27 cellular contexts compared by ENCODE assay signal in the genomic region with DNA sequence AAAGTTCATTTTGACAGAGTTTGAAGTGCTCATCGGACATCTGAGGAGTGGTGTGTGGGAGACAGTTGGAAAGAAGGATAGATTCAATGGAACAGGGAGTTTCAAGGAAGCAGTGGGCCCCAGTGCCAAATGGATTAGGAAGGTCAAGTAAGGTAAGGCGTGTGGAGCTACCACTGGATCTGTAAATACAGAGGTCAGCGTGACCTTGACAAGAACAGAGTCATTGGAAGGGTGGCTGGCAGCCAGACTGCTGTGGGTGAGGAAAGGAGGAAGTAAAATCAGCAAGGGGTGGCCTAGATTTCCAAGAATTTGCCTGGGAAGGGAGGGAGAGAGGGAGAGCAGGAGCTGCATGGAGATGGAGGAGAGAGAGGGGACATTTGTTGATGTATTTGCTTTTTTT.
DNase-seq lines count a peak whose midpoint lies in the region; ATAC-seq, FAIRE-seq and TF ChIP-seq lines count a peak whose summit lies in the region.
"Had no signal": no experiment of that assay in that cellular context is flagged by ENCODE, and none has a peak within 500 bp of the region (broad histone marks: within the 10 kb centered on the region; RNA-seq: fewer than 3 reads in every experiment).

No MANE protein-coding gene starts in this region.

- intact Hi-C loops in left ventricle myocardium superior (cut with micrococcal nuclease): no loop called here

- WGBS in SK-N-SH (ENCODE audit: low lambda C conversion rate): 31% methylated on average over 3 of the region's 3 CpGs

- no peak for TF ChIP-seq POLR2A in H54 (IDR thresholded peaks at IDR 0.05; ENCODE audit: low read depth, low read length)

- no peaks in the 10 kb centered on the region for H4K20me1 ChIP-seq in SK-N-SH (ENCODE audit: insufficient read depth)

- ATAC-seq in left ventricle myocardium superior: peak; percentile 49
- no peak for ATAC-seq in HG03039 (IDR thresholded peaks at IDR 0.05; ENCODE audit: unreplicated experiment)
- ATAC-seq: HCT116, natural killer cell had no signal

- H3K27me3 ChIP-seq in SK-N-SH (ENCODE audit: insufficient read depth): no peaks in the 10 kb centered on the region
- H3K27me3 ChIP-seq: SJSA1, tibial nerve had no signal

- H3K9me2 ChIP-seq in SK-N-SH: no peaks in the 10 kb centered on the region

- peaks cover 0 to 34% of the 10 kb centered on the region in 2 experiments; a peak in 1 of 4 replicates for H3K4me1 ChIP-seq in SK-N-SH (ENCODE audit: control insufficient read depth in 1 of 2, insufficient read depth in 2 of 2, low read depth in 1 of 2, low read length in 1 of 2)
- H3K4me1 ChIP-seq: parathyroid adenoma had no signal

- POLR2A ChIA-PET in SK-N-SH (lab: Yijun Ruan, JAX): no interaction called here

- no peak overlapping the region for H3K9ac ChIP-seq in SK-N-SH
- H3K9ac ChIP-seq: parathyroid adenoma had no signal

- DNase-seq in H54 (ENCODE audit: insufficient read length, low spot score) (no peak), SK-N-SH (no peak), left ventricle myocardium superior (peak; percentile 48), smooth muscle cell of the brain vasculature (ENCODE audit: low read depth, low spot score) (peak; percentile 41), NCI-H748 treated with DMSO at 0.1 percent for 48 hours (lab: John Stamatoyannopoulos, UW) (no peak), NCI-H1436 (lab: John Stamatoyannopoulos, UW) (no peak)
- DNase-seq: activated B cell treated with CpG ODN at 0.5 μM for 24 hours; activated CD4-positive, alpha-beta memory T cell treated with anti-CD3 and anti-CD28 coated beads for 36 hours; activated gamma-delta T cell; activated T-cell treated with anti-CD3 and anti-CD28 coated beads for 4 hours; AML-193; caudate nucleus; COR-L47; EL; hippocampal formation; islet precursor cell; natural killer cell; NCI-H146; NCI-H82; stimulated activated CD4-positive, alpha-beta T cell treated with anti-CD3 and anti-CD28 coated beads, Interleukin-1b, Interleukin-23, amount 100 ng/mL, for 48 hours; stimulated activated naive CD4-positive, alpha-beta T cell treated with Interleukin-2 at 50 U/mL for 16 hours; T-helper 2 cell had no signal

- H3K9me3 ChIP-seq in SK-N-SH: no peaks in the 10 kb centered on the region
- H3K9me3 ChIP-seq: SJSA1, tibial nerve had no signal

- H3K36me3 ChIP-seq in SK-N-SH (replicated peaks in 1 of 2; ENCODE audit: control insufficient read depth in 1 of 2, insufficient read depth in 2 of 2, low read length in 1 of 2): no peaks in the 10 kb centered on the region
- H3K36me3 ChIP-seq: SJSA1, tibial nerve had no signal

- CTCF ChIA-PET in SK-N-SH (lab: Yijun Ruan, JAX): no interaction called here

- H3K79me2 ChIP-seq in SK-N-SH (ENCODE audit: insufficient read depth): no peaks in the 10 kb centered on the region
- H3K79me2 ChIP-seq: parathyroid adenoma had no signal

- no peak for TF ChIP-seq CTCF in SK-N-SH (IDR thresholded peaks at IDR 0.05)

- no peak overlapping the region for H3K4me3 ChIP-seq in SK-N-SH (ENCODE audit: low read depth in 2 of 2, low read length in 1 of 2)
- H3K4me3 ChIP-seq: SJSA1, tibial nerve had no signal

- no peak for TF ChIP-seq RAD21 in SK-N-SH (IDR thresholded peaks at IDR 0.05; ENCODE audit: low read length)

- no peak for TF ChIP-seq EP300 in SK-N-SH (IDR thresholded peaks at IDR 0.05; ENCODE audit: borderline replicate concordance in 1 of 2, low read depth in 1 of 2, low read length in 1 of 2)

- H2AFZ ChIP-seq in SK-N-SH (ENCODE audit: low read depth): 0 out of 2 replicates have a peak overlapping the region, but pooled peaks have one; percentile 11
- H2AFZ ChIP-seq: parathyroid adenoma had no signal

- H3K27ac ChIP-seq in SK-N-SH (ENCODE audit: low read depth in 2 of 2, low read length in 1 of 2): no peak overlapping the region
- H3K27ac ChIP-seq: parathyroid adenoma, SJSA1, tibial nerve had no signal

- no peak overlapping the region; the same call in 1 of the 2 replicates for H3K4me2 ChIP-seq in SK-N-SH

- H3F3A ChIP-seq in SK-N-SH (replicated peaks; ENCODE audit: insufficient read depth): peaks cover 11% of the 10 kb centered on the region

- peak; percentile 62 for FAIRE-seq in H54 (lab: Jason Lieb, UNC)

TF ChIP-seq in SK-N-SH, 30 proteins besides CTCF, POLR2A, EP300 and RAD21:
- no peak for TF ChIP-seq YY1 (IDR thresholded peaks at IDR 0.05; ENCODE audit: low read depth)
- TF ChIP-seq NFIC (IDR thresholded peaks at IDR 0.05; ENCODE audit: borderline replicate concordance): peak; percentile 30; the same call in 1 of the 2 replicates
- no peak for TF ChIP-seq GABPA (IDR thresholded peaks at IDR 0.05; ENCODE audit: low read depth)
- TF ChIP-seq TEAD4 (IDR thresholded peaks at IDR 0.05; ENCODE audit: borderline replicate concordance, insufficient read depth): no peak
- TF ChIP-seq MXI1 (IDR thresholded peaks at IDR 0.05; ENCODE audit: low read depth, low read length): no peak
- TF ChIP-seq SMC3 (IDR thresholded peaks at IDR 0.05; ENCODE audit: low read depth, low read length): no peak
- no peak for TF ChIP-seq POLR2AphosphoS5 (IDR thresholded peaks at IDR 0.05; ENCODE audit: low read depth, low read length)
- no peak for TF ChIP-seq RCOR1 (IDR thresholded peaks at IDR 0.05; ENCODE audit: low read length)
- TF ChIP-seq, protein P1, sequence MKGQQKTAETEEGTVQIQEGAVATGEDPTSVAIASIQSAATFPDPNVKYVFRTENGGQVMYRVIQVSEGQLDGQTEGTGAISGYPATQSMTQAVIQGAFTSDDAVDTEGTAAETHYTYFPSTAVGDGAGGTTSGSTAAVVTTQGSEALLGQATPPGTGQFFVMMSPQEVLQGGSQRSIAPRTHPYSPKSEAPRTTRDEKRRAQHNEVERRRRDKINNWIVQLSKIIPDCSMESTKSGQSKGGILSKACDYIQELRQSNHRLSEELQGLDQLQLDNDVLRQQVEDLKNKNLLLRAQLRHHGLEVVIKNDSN (IDR thresholded peaks at IDR 0.05; ENCODE audit: borderline replicate concordance, low read depth): no peak
- no peak for TF ChIP-seq RFX5 (IDR thresholded peaks at IDR 0.05; ENCODE audit: low read length)
- TF ChIP-seq, protein P2, sequence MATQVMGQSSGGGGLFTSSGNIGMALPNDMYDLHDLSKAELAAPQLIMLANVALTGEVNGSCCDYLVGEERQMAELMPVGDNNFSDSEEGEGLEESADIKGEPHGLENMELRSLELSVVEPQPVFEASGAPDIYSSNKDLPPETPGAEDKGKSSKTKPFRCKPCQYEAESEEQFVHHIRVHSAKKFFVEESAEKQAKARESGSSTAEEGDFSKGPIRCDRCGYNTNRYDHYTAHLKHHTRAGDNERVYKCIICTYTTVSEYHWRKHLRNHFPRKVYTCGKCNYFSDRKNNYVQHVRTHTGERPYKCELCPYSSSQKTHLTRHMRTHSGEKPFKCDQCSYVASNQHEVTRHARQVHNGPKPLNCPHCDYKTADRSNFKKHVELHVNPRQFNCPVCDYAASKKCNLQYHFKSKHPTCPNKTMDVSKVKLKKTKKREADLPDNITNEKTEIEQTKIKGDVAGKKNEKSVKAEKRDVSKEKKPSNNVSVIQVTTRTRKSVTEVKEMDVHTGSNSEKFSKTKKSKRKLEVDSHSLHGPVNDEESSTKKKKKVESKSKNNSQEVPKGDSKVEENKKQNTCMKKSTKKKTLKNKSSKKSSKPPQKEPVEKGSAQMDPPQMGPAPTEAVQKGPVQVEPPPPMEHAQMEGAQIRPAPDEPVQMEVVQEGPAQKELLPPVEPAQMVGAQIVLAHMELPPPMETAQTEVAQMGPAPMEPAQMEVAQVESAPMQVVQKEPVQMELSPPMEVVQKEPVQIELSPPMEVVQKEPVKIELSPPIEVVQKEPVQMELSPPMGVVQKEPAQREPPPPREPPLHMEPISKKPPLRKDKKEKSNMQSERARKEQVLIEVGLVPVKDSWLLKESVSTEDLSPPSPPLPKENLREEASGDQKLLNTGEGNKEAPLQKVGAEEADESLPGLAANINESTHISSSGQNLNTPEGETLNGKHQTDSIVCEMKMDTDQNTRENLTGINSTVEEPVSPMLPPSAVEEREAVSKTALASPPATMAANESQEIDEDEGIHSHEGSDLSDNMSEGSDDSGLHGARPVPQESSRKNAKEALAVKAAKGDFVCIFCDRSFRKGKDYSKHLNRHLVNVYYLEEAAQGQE (IDR thresholded peaks at IDR 0.05; ENCODE audit: low read depth, low read length): no peak
- peak; percentile 64; the same call in 1 of the 2 replicates for TF ChIP-seq RXRA (IDR thresholded peaks at IDR 0.05; ENCODE audit: borderline replicate concordance, low read depth)

Comparison
In these comparisons a context has a peak if more than half of its experiments do, and no peak if none do; other contexts are left out.
1. DNase-seq: peak in left ventricle myocardium superior (single experiment) and smooth muscle cell of the brain vasculature (single experiment); none in H54 (single experiment), SK-N-SH (single experiment), NCI-H748 treated with DMSO at 0.1 percent for 48 hours (single experiment) and NCI-H1436 (single experiment).